9 cellular contexts compared by ENCODE assay signal in the genomic region with DNA sequence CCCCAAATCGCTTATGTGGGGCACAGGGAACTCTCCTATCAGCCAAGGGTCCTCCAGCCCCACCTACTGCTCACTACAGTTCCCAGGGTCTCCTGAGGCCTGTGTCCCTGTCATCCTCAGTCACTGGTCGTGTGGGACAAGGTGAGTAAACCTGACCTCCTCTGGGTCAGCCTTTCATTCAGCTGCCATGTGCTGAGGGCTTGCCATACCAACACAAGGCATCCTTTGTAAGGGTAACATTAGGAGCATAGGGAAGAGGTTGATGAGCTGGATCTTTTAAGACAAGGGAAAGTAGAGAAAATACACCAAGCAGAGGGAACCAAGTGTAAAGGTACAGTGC. TPM values are rescaled to one million over a fixed set of nuclear protein-coding genes. Genes with fewer than 3 reads are reported as not detected.
DNase-seq lines count a peak whose midpoint lies in the region; ATAC-seq and TF ChIP-seq lines count a peak whose summit lies in the region.
"Had no signal": no experiment of that assay in that cellular context is flagged by ENCODE, and none has a peak within 500 bp of the region (broad histone marks: within the 10 kb centered on the region; RNA-seq: fewer than 3 reads in every experiment).

No MANE protein-coding gene starts in this region.

- no peak overlapping the region for H3K4me3 Mint-ChIP-seq in activated CD8-positive, alpha-beta T cell treated with anti-CD3 and anti-CD28 coated beads, Interleukin-2, amount 10 ng/mL, durations not matched to agents 7 days and 5 days

- peaks cover 59% of the 10 kb centered on the region for H3K4me1 Mint-ChIP-seq in activated CD8-positive, alpha-beta T cell treated with anti-CD3 and anti-CD28 coated beads, Interleukin-2, amount 10 ng/mL, durations not matched to agents 7 days and 5 days (ENCODE audit: low read depth)

- intact Hi-C loops in mucosa of descending colon (cut with DNase I, micrococcal nuclease): no loop called here

- peaks cover 52% of the 10 kb centered on the region for H3K36me3 Mint-ChIP-seq in activated CD8-positive, alpha-beta T cell treated with anti-CD3 and anti-CD28 coated beads, Interleukin-2, amount 10 ng/mL, durations not matched to agents 7 days and 5 days (ENCODE audit: low read depth)

- no peaks in the 10 kb centered on the region for H3K9me3 Mint-ChIP-seq in activated CD8-positive, alpha-beta T cell treated with anti-CD3 and anti-CD28 coated beads, Interleukin-2, amount 10 ng/mL, durations not matched to agents 7 days and 5 days (ENCODE audit: insufficient read depth)

- POLR2A ChIA-PET in activated CD8-positive, alpha-beta T cell treated with anti-CD3 and anti-CD28 coated beads, Interleukin-2, amount 10 ng/mL, durations not matched to agents 7 days and 5 days (lab: Charles Lee): interaction anchor here (0.6 to 4.8 kb wide), 2 partner anchors 13 to 14 kb away, joined by 3 to 33 read pairs; a partner anchor contains a TSS

- H3K9me3 ChIP-seq in DND-41 (ENCODE audit: insufficient read depth, low read length, severe bottlenecking): no peaks in the 10 kb centered on the region
- H3K9me3 ChIP-seq in mucosa of descending colon: no peaks in the 10 kb centered on the region
- H3K9me3 ChIP-seq: adrenal gland, esophagus squamous epithelium had no signal

- peaks cover 11% of the 10 kb centered on the region; the same call in 1 of the 2 replicates for H4K20me1 ChIP-seq in DND-41 (ENCODE audit: insufficient read depth, low read length)

- CTCF ChIA-PET in activated CD8-positive, alpha-beta T cell treated with anti-CD3 and anti-CD28 coated beads, Interleukin-2, amount 10 ng/mL, durations not matched to agents 7 days and 5 days (lab: Charles Lee): interaction anchor here (1.0 kb wide), 1 partner anchor 11 kb away, joined by 3 read pairs; a partner anchor contains a TSS

- H3K27ac Mint-ChIP-seq in activated CD8-positive, alpha-beta T cell treated with anti-CD3 and anti-CD28 coated beads, Interleukin-2, amount 10 ng/mL, durations not matched to agents 7 days and 5 days: peak overlapping the region; percentile 76

- TF ChIP-seq CTCF in DND-41 (IDR thresholded peaks at IDR 0.05; ENCODE audit: borderline replicate concordance, extremely low read depth, low read length, poor library complexity, severe bottlenecking) (peak; percentile 10), mucosa of descending colon (IDR thresholded peaks at IDR 0.05) (no peak)

- peaks cover 52% of the 10 kb centered on the region for H3K36me3 ChIP-seq in DND-41 (ENCODE audit: insufficient read depth, low read length)
- H3K36me3 ChIP-seq in mucosa of descending colon (ENCODE audit: low read depth): no peaks in the 10 kb centered on the region

- no peak overlapping the region for H3K27ac ChIP-seq in DND-41 (ENCODE audit: low read length)

- no peaks in the 10 kb centered on the region for H3K27me3 Mint-ChIP-seq in activated CD8-positive, alpha-beta T cell treated with anti-CD3 and anti-CD28 coated beads, Interleukin-2, amount 10 ng/mL, durations not matched to agents 7 days and 5 days (ENCODE audit: low read depth)

- H2AFZ ChIP-seq in DND-41 (ENCODE audit: low read depth, low read length): no peak overlapping the region

- ATAC-seq in DND-41 (ENCODE audit: insufficient read depth, low read depth): peak; percentile 25; the same call in 2 of the 3 replicates
- ATAC-seq in activated CD8-positive, alpha-beta T cell treated with anti-CD3 and anti-CD28 coated beads, Interleukin-2, amount 10 ng/mL, durations not matched to agents 7 days and 5 days: no peak
- peak; percentile 12 for ATAC-seq in mucosa of descending colon
- ATAC-seq in HG03159 (IDR thresholded peaks at IDR 0.05; ENCODE audit: unreplicated experiment): no peak

- H3K79me2 ChIP-seq in DND-41 (ENCODE audit: insufficient read depth, low read length): peaks cover 10% of the 10 kb centered on the region; the same call in 1 of the 2 replicates

- no peak overlapping the region for H3K4me2 ChIP-seq in DND-41 (ENCODE audit: insufficient read depth, low read length)

- DNase-seq in DND-41 (no peak), mucosa of descending colon (no peak), DMS 273 (lab: John Stamatoyannopoulos, UW; ENCODE audit: unreplicated experiment) (no peak), DMS79 (lab: John Stamatoyannopoulos, UW) (no peak)
- no peak for DNase-seq in activated CD8-positive, alpha-beta T cell treated with anti-CD3 and anti-CD28 coated beads, Interleukin-2, amount 10 ng/mL, durations not matched to agents 7 days and 5 days
- DNase-seq: esophagus squamous epithelium, NCI-H510A treated with DMSO at 0.1 percent for 48 hours had no signal

- H3K4me1 ChIP-seq in DND-41 (ENCODE audit: insufficient read depth, low read length): no peaks in the 10 kb centered on the region
- H3K4me1 ChIP-seq in mucosa of descending colon (ENCODE audit: low read depth): no peaks in the 10 kb centered on the region

- no peak overlapping the region for H3K9ac ChIP-seq in DND-41 (ENCODE audit: low read depth, low read length)

- H3K4me3 ChIP-seq in DND-41 (ENCODE audit: low read depth in 1 of 2, low read length in 2 of 2): no peak overlapping the region
- H3K4me3 ChIP-seq in mucosa of descending colon: no peak overlapping the region
- H3K4me3 ChIP-seq: adrenal gland, esophagus squamous epithelium had no signal

- no peaks in the 10 kb centered on the region for H3K27me3 ChIP-seq in DND-41 (ENCODE audit: insufficient read depth, low read length, poor library complexity)
- H3K27me3 ChIP-seq: adrenal gland, esophagus squamous epithelium had no signal

RNA-seq across cellular contexts. Expression of a gene that starts 11.2 kb away (rescaled TPM):
- total RNA-seq in activated CD8-positive, alpha-beta T cell treated with anti-CD3 and anti-CD28 coated beads, Interleukin-2, amount 10 ng/mL, durations not matched to agents 7 days and 5 days: 10 to 100 TPM; 36.5 to 37.7 TPM
- 10 to 100 TPM; 22.6 to 33.7 (median 25.4) TPM for total RNA-seq in mucosa of descending colon

RNA-seq across cellular contexts. Expression of a gene that starts 13.5 kb away (rescaled TPM):
- total RNA-seq in activated CD8-positive, alpha-beta T cell treated with anti-CD3 and anti-CD28 coated beads, Interleukin-2, amount 10 ng/mL, durations not matched to agents 7 days and 5 days: 10 to 100 TPM; 81.9 to 82.0 TPM
- total RNA-seq in mucosa of descending colon: 10 to 100 TPM; 64.2 to 71.8 (median 71.6) TPM

RNA-seq across cellular contexts. Expression of a gene that starts 19.1 kb away (rescaled TPM):
- total RNA-seq in activated CD8-positive, alpha-beta T cell treated with anti-CD3 and anti-CD28 coated beads, Interleukin-2, amount 10 ng/mL, durations not matched to agents 7 days and 5 days: not detected
- total RNA-seq in mucosa of descending colon: 1 to 10 TPM in 2 of 3 donors, under 1 TPM in 1; 0.20 to 5.6 (median 2.4) TPM

RNA-seq across cellular contexts. Expression of a gene that starts 20.0 kb away (rescaled TPM):
- 1 to 10 TPM; 6.2 to 7.0 TPM for total RNA-seq in activated CD8-positive, alpha-beta T cell treated with anti-CD3 and anti-CD28 coated beads, Interleukin-2, amount 10 ng/mL, durations not matched to agents 7 days and 5 days
- 100 to 1,000 TPM in 1 of 3 donors, 10 to 100 TPM in 2; 42.3 to 102 (median 43.9) TPM for total RNA-seq in mucosa of descending colon

RNA-seq across cellular contexts. Expression of a gene that starts 23.4 kb away (rescaled TPM):
- total RNA-seq in activated CD8-positive, alpha-beta T cell treated with anti-CD3 and anti-CD28 coated beads, Interleukin-2, amount 10 ng/mL, durations not matched to agents 7 days and 5 days: 100 to 1,000 TPM; 211 to 215 TPM
- total RNA-seq in mucosa of descending colon: 100 to 1,000 TPM in 1 of 3 donors, 10 to 100 TPM in 2; 78.4 to 126 (median 81.3) TPM

Comparison
In these comparisons a context has a peak if more than half of its experiments do, and no peak if none do; other contexts are left out.
1. ATAC-seq: peak in DND-41 (single experiment) and mucosa of descending colon (single experiment); none in activated CD8-positive, alpha-beta T cell treated with anti-CD3 and anti-CD28 coated beads, Interleukin-2, amount 10 ng/mL, durations not matched to agents 7 days and 5 days (single experiment) and HG03159 (single experiment).